Comparison of ENCODE assay signal across 19 cellular contexts in the genomic region with DNA sequence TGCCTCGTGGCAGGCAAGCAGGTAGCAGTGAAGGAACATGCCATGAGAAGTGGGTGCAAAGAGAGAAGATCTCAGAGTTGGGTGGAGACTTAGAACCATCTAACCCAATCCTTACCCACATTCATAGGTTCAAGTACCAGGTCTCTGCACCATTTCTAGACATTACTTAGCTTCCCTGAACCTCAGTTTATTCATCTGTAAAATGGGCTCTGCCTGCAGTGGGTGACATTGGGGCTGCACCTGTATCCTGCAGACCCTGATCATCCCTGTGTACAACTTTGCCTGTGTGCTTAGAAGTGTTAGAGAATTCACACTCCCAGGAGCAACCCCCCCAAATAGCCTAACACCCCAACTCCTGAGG. TPM values are rescaled to one million over a fixed set of nuclear protein-coding genes. Genes with fewer than 3 reads are reported as not detected.
DNase-seq lines count a peak whose midpoint lies in the region; ATAC-seq, FAIRE-seq and TF ChIP-seq lines count a peak whose summit lies in the region.
"Had no signal": no experiment of that assay in that cellular context is flagged by ENCODE, and none has a peak within 500 bp of the region (broad histone marks: within the 10 kb centered on the region; RNA-seq: fewer than 3 reads in every experiment).

No MANE protein-coding gene starts in this region.

- POLR2A ChIA-PET in K562 (lab: Yijun Ruan, JAX): interaction anchor here (0.6 kb wide), 1 partner anchor 12 kb away, joined by 4 read pairs; no protein-coding TSS in a partner anchor

- in situ Hi-C loops in K562 (cut with MboI): no loop called here
- in situ Hi-C loops in transverse colon (cut with MboI; ENCODE audit: low pct_ligation_motif_present in 1 of 4, low pct_unique_long_range_greater_than_20kb in 1 of 4, low sequenced_read_pairs in 3 of 4): loop anchor here in 1 of 4 donors (25.0 kb wide), 2 partner anchors 264 to 414 kb away; no protein-coding TSS in a partner anchor
- in situ Hi-C loops in GM13977 (cut with MboI; ENCODE audit: low pct_unique_long_range_greater_than_20kb, low sequenced_read_pairs, unreplicated experiment): loop anchor here (25.0 kb wide), 1 partner anchor 389 kb away; a partner anchor contains a TSS

- BruUV-seq in K562 (replicated peaks; lab: Mats Ljungman, UMichigan): no TSS peak

- no peaks in the 10 kb centered on the region for H3K9me1 ChIP-seq in K562 (ENCODE audit: control insufficient read depth, insufficient read depth, low read length)

- WGBS in K562 (ENCODE audit: insufficient coverage, low coverage, missing lambda C conversion rate): 13% methylated on average over 1 of the region's 1 CpG
- 36% methylated on average over 1 of the region's 1 CpG; no CpG with 5 or more reads in 1 of the 2 donors for WGBS in transverse colon (ENCODE audit: low coverage in 1 of 2), 2 donors

- TF ChIP-seq RAD21 in K562 (CRISPR knock-in tag; conservative IDR thresholded peaks at IDR 0.05 in 1 of 2, IDR thresholded peaks at IDR 0.05 in 1 of 2): no peak

- no peak for TF ChIP-seq POLR2A in K562 (conservative IDR thresholded peaks at IDR 0.05)
- no peak for TF ChIP-seq POLR2A in transverse colon (IDR thresholded peaks at IDR 0.05)
- TF ChIP-seq POLR2A in H54 (IDR thresholded peaks at IDR 0.05; ENCODE audit: low read depth, low read length): no peak

- H3K4me1 ChIP-seq in K562 (replicated peaks in 1 of 2; ENCODE audit: control insufficient read depth in 2 of 2, insufficient read depth in 2 of 2, low read length in 2 of 2): peaks cover 4 to 14% of the 10 kb centered on the region in 2 experiments; a peak in 3 of 5 replicates
- peaks cover 11% of the 10 kb centered on the region for H3K4me1 ChIP-seq in colonic mucosa
- peaks cover 42 to 74% of the 10 kb centered on the region in 2 donors for H3K4me1 ChIP-seq in mucosa of rectum (ENCODE audit: control insufficient read depth in 2 of 2, insufficient read depth in 2 of 2, low read length in 2 of 2)
- H3K4me1 ChIP-seq in transverse colon: peaks cover 14 to 70% (median 51%) of the 10 kb centered on the region in 4 donors
- H3K4me1 ChIP-seq: BE2C had no signal

- TF ChIP-seq EP300 in K562 (IDR thresholded peaks at IDR 0.05; ENCODE audit: low read length) (no peak), transverse colon (IDR thresholded peaks at IDR 0.05; ENCODE audit: low read depth) (no peak)

- DNase-seq in K562 (ENCODE audit: extremely low read depth in 1 of 4, low spot score in 3 of 4): no peak
- DNase-seq in colonic mucosa: no peak
- DNase-seq in transverse colon: no peak
- no peak for DNase-seq in H54 (ENCODE audit: insufficient read length, low spot score)
- DNase-seq in activated CD4-positive, alpha-beta T cell treated with anti-CD3 and anti-CD28 coated beads for 4 hours: no peak
- DNase-seq in GM13977 (ENCODE audit: low spot score): no peak
- DNase-seq: ACHN; BE2C; CD4-positive, alpha-beta memory T cell; DMS153; DMS79; GDM1; HFFc6; KG1 had no signal

- H3K36me3 ChIP-seq in K562 (ENCODE audit: control insufficient read depth, insufficient read depth, low read length) (no peaks in the 10 kb centered on the region), colonic mucosa (no peaks in the 10 kb centered on the region), mucosa of rectum (ENCODE audit: control insufficient read depth in 2 of 2, insufficient read depth in 2 of 2, low read length in 2 of 2) (no peaks in the 10 kb centered on the region), transverse colon (no peaks in the 10 kb centered on the region)
- H3K36me3 ChIP-seq: BE2C had no signal

- H2AFZ ChIP-seq in K562 (ENCODE audit: low read depth, low read length): no peak overlapping the region

- FAIRE-seq in K562 (lab: Jason Lieb, UNC): no peak
- no peak for FAIRE-seq in H54 (lab: Jason Lieb, UNC)
- FAIRE-seq: A204.1, GM19239, HTR-8/SVneo had no signal

- intact Hi-C loops in K562 (cut with micrococcal nuclease) (no loop called here), colonic mucosa (cut with DNase I) (no loop called here), transverse colon (cut with DNase I; ENCODE audit: low total_unique reads) (no loop called here)

- TF ChIP-seq CTCF in K562 (IDR thresholded peaks at IDR 0.05 in 2 of 3, conservative IDR thresholded peaks at IDR 0.05 in 1 of 3; ENCODE audit: insufficient read depth in 2 of 3, low read depth in 1 of 3, low read length in 3 of 3): no peak
- no peak for TF ChIP-seq CTCF in colonic mucosa (IDR thresholded peaks at IDR 0.05)
- no peak for TF ChIP-seq CTCF in transverse colon (IDR thresholded peaks at IDR 0.05)
- TF ChIP-seq CTCF in GM13977 (IDR thresholded peaks at IDR 0.05; ENCODE audit: extremely low read depth, insufficient read depth, missing control alignments): no peak

- peaks cover 5% of the 10 kb centered on the region; the same call in 1 of the 2 replicates for H4K20me1 ChIP-seq in K562 (replicated peaks; ENCODE audit: control insufficient read depth, insufficient read depth, low read length)

- ATAC-seq in K562: no peak
- ATAC-seq: HCT116 had no signal

- no peak overlapping the region for H3K9ac ChIP-seq in K562 (ENCODE audit: insufficient read depth in 1 of 2, low read depth in 2 of 2, low read length in 2 of 2)
- H3K9ac ChIP-seq in colonic mucosa (ENCODE audit: low read depth in 2 of 2, low read length in 2 of 2): peak overlapping the region in 1 of 2 donors; percentile 61
- H3K9ac ChIP-seq in mucosa of rectum (ENCODE audit: low read depth in 1 of 2, low read length in 2 of 2): peak overlapping the region in 1 of 2 donors; percentile 48

- H3K4me3 ChIP-seq in K562 (no peak overlapping the region), colonic mucosa (no peak overlapping the region), mucosa of rectum (ENCODE audit: low read length in 2 of 2) (no peak overlapping the region), transverse colon (no peak overlapping the region)

- H3K9me3 ChIP-seq in K562 (replicated peaks; ENCODE audit: control insufficient read depth, insufficient read depth, low read depth, low read length): no peaks in the 10 kb centered on the region
- H3K9me3 ChIP-seq in colonic mucosa: no peaks in the 10 kb centered on the region
- H3K9me3 ChIP-seq in mucosa of rectum (ENCODE audit: control insufficient read depth in 2 of 2, low read length in 2 of 2): no peaks in the 10 kb centered on the region
- no peaks in the 10 kb centered on the region for H3K9me3 ChIP-seq in transverse colon
- H3K9me3 ChIP-seq: BE2C had no signal

- H3K79me2 ChIP-seq in K562 (ENCODE audit: control insufficient read depth, insufficient read depth, low read length): no peaks in the 10 kb centered on the region

- no peaks in the 10 kb centered on the region for H3K27me3 ChIP-seq in K562 (ENCODE audit: control insufficient read depth in 2 of 2, insufficient read depth in 2 of 2, low read length in 2 of 2)
- H3K27me3 ChIP-seq in colonic mucosa: no peaks in the 10 kb centered on the region
- H3K27me3 ChIP-seq in mucosa of rectum (ENCODE audit: control insufficient read depth in 2 of 2, insufficient read depth in 2 of 2, low read length in 2 of 2): no peaks in the 10 kb centered on the region
- H3K27me3 ChIP-seq in transverse colon: no peaks in the 10 kb centered on the region
- H3K27me3 ChIP-seq: BE2C had no signal

- CTCF ChIA-PET in K562 (lab: Yijun Ruan, JAX; ENCODE audit: low intra/inter-chr PET ratio): no interaction called here

- H3K27ac ChIP-seq in K562 (ENCODE audit: extremely low read depth, low read depth, low read length) (peak overlapping the region; percentile 38; the same call in 1 of the 3 replicates), colonic mucosa (peak overlapping the region; percentile 62), mucosa of rectum (ENCODE audit: low read depth in 2 of 2, low read length in 2 of 2) (peak overlapping the region; percentile 86 to 95), transverse colon (peak overlapping the region; percentile 59 to 86 (median 84))

- H3K4me2 ChIP-seq in K562 (ENCODE audit: insufficient read depth, low read length): peak overlapping the region; percentile 58

RNA-seq across cellular contexts. Expression of a gene that starts 42.7 kb away (rescaled TPM):
- 174 and 330 TPM in 2 replicates for total RNA-seq in K562 (2011; cell fraction: chromatin; rRNA removed; ENCODE audit: low replicate concordance)
- 139 and 146 TPM in 2 replicates for total RNA-seq in K562 (2011; cell fraction: nucleolus; rRNA removed)
- 189 and 260 TPM in 2 replicates for total RNA-seq in K562 (2011; cell fraction: nucleoplasm; rRNA removed)
- 150 and 171 TPM in 2 replicates for total RNA-seq in K562 (2014; rRNA removed)
- total RNA-seq in K562 (2014; rRNA removed; fragmentation: Illumina TruSeq; extraction: Trizol): 157 and 183 TPM in 2 replicates
- total RNA-seq in K562 (2015; rRNA removed; fragmentation: Illumina TruSeq; extraction: Trizol): 156 and 164 TPM in 2 replicates
- 128 and 142 TPM in 2 replicates for total RNA-seq in K562 (2021)
- polyA plus RNA-seq in K562 (2011; rRNA removed): 139 and 174 TPM in 2 replicates
- polyA plus RNA-seq in K562 (2011; cell fraction: cytosol; rRNA removed): 84.9 and 100 TPM in 2 replicates
- 170 and 187 TPM in 2 replicates for polyA plus RNA-seq in K562 (2011; cell fraction: nucleus; rRNA removed)
- 122 and 132 TPM in 2 replicates for polyA plus RNA-seq in K562 (2012)
- polyA plus RNA-seq in K562 (2014; fragmentation: Illumina TruSeq; extraction: Trizol): 150 and 160 TPM in 2 replicates
- 10 to 100 TPM; 53.5 to 69.8 TPM for polyA plus RNA-seq in K562 (2014; fragmentation: Nextera tagmentation; extraction: Ambion mirVana)
- polyA plus RNA-seq in K562 (2014; rRNA removed): 232 and 276 TPM in 2 replicates
- 156 and 164 TPM in 2 replicates for polyA minus RNA-seq in K562 (2011; rRNA and poly(A)+ RNA removed)
- 70.9 and 78.5 TPM in 2 replicates for polyA minus RNA-seq in K562 (2011; cell fraction: cytosol; rRNA and poly(A)+ RNA removed)
- 156 and 184 TPM in 2 replicates for polyA minus RNA-seq in K562 (2011; cell fraction: nucleus; rRNA and poly(A)+ RNA removed)
- 100 to 1,000 TPM; 116 to 119 TPM for total RNA-seq in colonic mucosa
- 100 to 1,000 TPM in 2 of 4 donors, 10 to 100 TPM in 2; 91.9 to 160 (median 122) TPM for total RNA-seq in transverse colon

RNA-seq across cellular contexts. Expression of a gene that starts 42.9 kb away (rescaled TPM):
- 27.5 and 51.1 TPM in 2 replicates for total RNA-seq in K562 (2011; cell fraction: chromatin; rRNA removed; ENCODE audit: low replicate concordance)
- 29.0 and 30.2 TPM in 2 replicates for total RNA-seq in K562 (2011; cell fraction: nucleolus; rRNA removed)
- 29.8 and 32.3 TPM in 2 replicates for total RNA-seq in K562 (2011; cell fraction: nucleoplasm; rRNA removed)
- total RNA-seq in K562 (2014; rRNA removed) (15.6 and 15.9 TPM in 2 replicates), K562 (2014; rRNA removed; fragmentation: Illumina TruSeq; extraction: Trizol) (38.6 and 42.7 TPM in 2 replicates), K562 (2015; rRNA removed; fragmentation: Illumina TruSeq; extraction: Trizol) (34.1 and 35.0 TPM in 2 replicates), K562 (2021) (29.2 and 30.6 TPM in 2 replicates), colonic mucosa (10 to 100 TPM; 20.5 to 21.1 TPM), transverse colon (10 to 100 TPM in 3 of 4 donors, 1 to 10 TPM in 1; 4.1 to 18.8 (median 14.3) TPM)
- polyA plus RNA-seq in K562 (2011; rRNA removed) (25.9 and 36.0 TPM in 2 replicates), K562 (2014; fragmentation: Illumina TruSeq; extraction: Trizol) (41.3 and 45.1 TPM in 2 replicates), K562 (2014; fragmentation: Nextera tagmentation; extraction: Ambion mirVana) (10 to 100 TPM; 13.4 to 20.7 TPM), K562 (2014; rRNA removed) (23.1 and 27.3 TPM in 2 replicates)
- polyA plus RNA-seq in K562 (2011; cell fraction: cytosol; rRNA removed): 12.0 and 17.2 TPM in 2 replicates
- 15.6 and 16.5 TPM in 2 replicates for polyA plus RNA-seq in K562 (2011; cell fraction: nucleus; rRNA removed)
- 33.1 and 37.6 TPM in 2 replicates for polyA plus RNA-seq in K562 (2012)
- 35.0 and 37.2 TPM in 2 replicates for polyA minus RNA-seq in K562 (2011; rRNA and poly(A)+ RNA removed)
- polyA minus RNA-seq in K562 (2011; cell fraction: cytosol; rRNA and poly(A)+ RNA removed): 19.7 and 26.8 TPM in 2 replicates
- polyA minus RNA-seq in K562 (2011; cell fraction: nucleus; rRNA and poly(A)+ RNA removed): 16.3 and 30.9 TPM in 2 replicates

Comparison
In these comparisons a context has a peak if more than half of its experiments do, and no peak if none do; other contexts are left out.
1. H3K27ac ChIP-seq: peak in every context shown above with its lines; median percentile 90 in mucosa of rectum; 84 in transverse colon; 62 in colonic mucosa; 38 in K562.